8 cellular contexts compared by ENCODE assay signal in the genomic region with DNA sequence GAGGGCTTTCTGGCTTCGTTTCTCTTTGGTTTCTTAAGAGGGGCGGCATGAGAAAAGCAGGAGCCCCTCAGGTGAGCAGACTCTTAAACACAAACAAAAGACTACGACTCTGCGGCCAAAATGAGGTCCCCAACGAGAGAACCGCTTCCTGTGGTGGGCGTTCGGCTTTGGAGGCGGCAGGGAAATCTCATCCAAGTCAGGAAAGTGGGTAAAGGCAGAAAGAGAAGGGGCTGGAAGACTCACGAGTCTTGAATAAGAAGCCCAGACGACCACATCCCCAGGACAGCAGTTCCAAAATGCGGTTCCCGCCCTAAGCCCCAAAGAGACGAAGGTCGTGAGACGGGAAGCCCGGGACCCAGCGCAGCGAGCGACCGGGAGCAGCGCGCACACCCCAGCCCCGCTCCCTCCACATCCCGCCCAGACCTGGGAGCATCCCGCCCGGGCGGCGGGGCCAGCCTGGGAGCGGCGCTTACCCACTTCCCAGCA. TPM values are rescaled to one million over a fixed set of nuclear protein-coding genes. Genes with fewer than 3 reads are reported as not detected.
DNase-seq lines count a peak whose midpoint lies in the region; ATAC-seq, FAIRE-seq and TF ChIP-seq lines count a peak whose summit lies in the region.

No MANE protein-coding gene starts in this region.

- POLR2A ChIA-PET in endothelial cell of umbilical vein (lab: Charles Lee) = interaction anchor here (0.5 to 3.7 kb wide), 8 partner anchors 15 to 790 kb away, joined by 3 to 42 read pairs (median 4); a partner anchor contains a TSS

- intact Hi-C loops in endothelial cell of umbilical vein (cut with micrococcal nuclease) (loop anchor here (1.0 to 10.0 kb wide), 6 partner anchors 95 to 790 kb away; a partner anchor contains a TSS), aorta (cut with DNase I) (loop anchor here (1.0 to 5.0 kb wide), 4 partner anchors 55 to 112 kb away; a partner anchor contains a TSS)

- peak overlapping the region; percentile 90 for H3K27ac ChIP-seq in endothelial cell of umbilical vein (ENCODE audit: insufficient read depth, low read depth, low read length)
- H3K27ac ChIP-seq in aorta (ENCODE audit: low read depth in 1 of 2, low read length in 2 of 2) = peak overlapping the region; percentile 87 to 91

- H3K4me1 ChIP-seq in endothelial cell of umbilical vein (ENCODE audit: control insufficient read depth, extremely low read depth, insufficient read depth, low read length) = peaks cover 16% of the 10 kb centered on the region
- H3K4me1 ChIP-seq in neuron (ENCODE audit: insufficient read depth, low read length) = peaks cover 9% of the 10 kb centered on the region
- no peaks in the 10 kb centered on the region for H3K4me1 ChIP-seq in aorta (ENCODE audit: control insufficient read depth in 1 of 2, insufficient read depth in 2 of 2, low read length in 2 of 2)

- H3K4me2 ChIP-seq in endothelial cell of umbilical vein (ENCODE audit: insufficient read depth, low read length) = peak overlapping the region; percentile 90

- H3K27me3 Mint-ChIP-seq in HFFc6 (ENCODE audit: insufficient read depth) = peaks cover 5% of the 10 kb centered on the region
- H3K27me3 Mint-ChIP-seq in T-helper 2 cell treated with Interferon-gamma antibody and Interleukin-4, amounts not matched to agents 5 μg/mL and 100 μg/mL, for 36 hours (ENCODE audit: low read depth) = no peaks in the 10 kb centered on the region

- dilution Hi-C loops in endothelial cell of umbilical vein (cut with MboI; ENCODE audit: extremely low pct_ligation_motif_present, low sequenced_read_pairs) = no loop called here

- no peak for TF ChIP-seq CTCF in GM06990 (IDR thresholded peaks at IDR 0.05; ENCODE audit: insufficient read depth, low read length, poor library complexity, severe bottlenecking)
- TF ChIP-seq CTCF in HFFc6 (IDR thresholded peaks at IDR 0.05) = no peak
- no peak for TF ChIP-seq CTCF in endothelial cell of umbilical vein (IDR thresholded peaks at IDR 0.05; ENCODE audit: extremely low read depth in 1 of 2, insufficient read depth in 1 of 2, low read depth in 1 of 2, low read length in 2 of 2)

- ATAC-seq in aorta (ENCODE audit: low FRiP score) = no peak
- no peak for ATAC-seq in HG02970 (IDR thresholded peaks at IDR 0.05; ENCODE audit: low FRiP score, unreplicated experiment)

- peak overlapping the region; percentile 92 for H3K27ac Mint-ChIP-seq in HFFc6
- H3K27ac Mint-ChIP-seq in T-helper 2 cell treated with Interferon-gamma antibody and Interleukin-4, amounts not matched to agents 5 μg/mL and 100 μg/mL, for 36 hours = peak overlapping the region; percentile 76

- peaks cover 48% of the 10 kb centered on the region for H3K79me2 ChIP-seq in endothelial cell of umbilical vein (ENCODE audit: control insufficient read depth, insufficient read depth, low read length)

- peaks cover 19% of the 10 kb centered on the region for H3K9me3 Mint-ChIP-seq in HFFc6
- H3K9me3 Mint-ChIP-seq in T-helper 2 cell treated with Interferon-gamma antibody and Interleukin-4, amounts not matched to agents 5 μg/mL and 100 μg/mL, for 36 hours = peaks cover 18% of the 10 kb centered on the region

- TSS peak; percentile 65 for BruUV-seq in endothelial cell of umbilical vein (replicated peaks; lab: Mats Ljungman, UMichigan)

- no peaks in the 10 kb centered on the region; the same call in none of the 2 replicates for H3K36me3 ChIP-seq in GM06990 (ENCODE audit: control insufficient read depth, insufficient read depth, low read length)
- H3K36me3 ChIP-seq in endothelial cell of umbilical vein (ENCODE audit: control insufficient read depth in 2 of 2, extremely low read depth in 1 of 2, insufficient read depth in 2 of 2, low read length in 2 of 2) = no peaks in the 10 kb centered on the region
- peaks cover under 1% of the 10 kb centered on the region for H3K36me3 ChIP-seq in neuron (ENCODE audit: insufficient read depth, low read length)
- H3K36me3 ChIP-seq in aorta (ENCODE audit: control insufficient read depth in 1 of 2, insufficient read depth in 2 of 2, low read length in 1 of 2) = no peaks in the 10 kb centered on the region

- H2AFZ ChIP-seq in endothelial cell of umbilical vein (ENCODE audit: low read depth, low read length) (peak overlapping the region; percentile 64), neuron (ENCODE audit: low read depth, low read length) (peak overlapping the region; percentile 94)

- CTCF ChIA-PET in endothelial cell of umbilical vein (lab: Charles Lee) = interaction anchor here (0.7 to 2.3 kb wide), 9 partner anchors 21 to 171 kb away, joined by 3 to 11 read pairs (median 4); a partner anchor contains a TSS

- no peak for FAIRE-seq in endothelial cell of umbilical vein (lab: Jason Lieb, UNC)

- H3K36me3 Mint-ChIP-seq in HFFc6 (ENCODE audit: low read depth) = peaks cover 42% of the 10 kb centered on the region
- H3K36me3 Mint-ChIP-seq in T-helper 2 cell treated with Interferon-gamma antibody and Interleukin-4, amounts not matched to agents 5 μg/mL and 100 μg/mL, for 36 hours (ENCODE audit: low read depth) = peaks cover 19% of the 10 kb centered on the region

- peak overlapping the region; percentile 94 for H3K4me3 Mint-ChIP-seq in HFFc6
- H3K4me3 Mint-ChIP-seq in T-helper 2 cell treated with Interferon-gamma antibody and Interleukin-4, amounts not matched to agents 5 μg/mL and 100 μg/mL, for 36 hours = peak overlapping the region; percentile 97

- no peaks in the 10 kb centered on the region for H3K9me1 ChIP-seq in endothelial cell of umbilical vein (replicated peaks; ENCODE audit: control insufficient read depth, extremely low read depth, insufficient read depth, low read length)

- 0 to 1% methylated on average over 31 of the region's 31 CpGs for WGBS in aorta, 2 donors

- H3K9ac ChIP-seq in endothelial cell of umbilical vein (replicated peaks; ENCODE audit: extremely low read depth, insufficient read depth, low read length) = peak overlapping the region; percentile 73

- H3K4me3 ChIP-seq in GM06990 (replicated peaks; ENCODE audit: low read depth, low read length) (peak overlapping the region; percentile 99), endothelial cell of umbilical vein (replicated peaks in 1 of 3; ENCODE audit: insufficient read depth in 1 of 3, low read depth in 1 of 3, low read length in 3 of 3) (peak overlapping the region; percentile 50 to 92 (median 60)), neuron (ENCODE audit: low read length) (peak overlapping the region; percentile 73), aorta (ENCODE audit: low read length in 2 of 2) (peak overlapping the region; percentile 56 to 92)

- no peaks in the 10 kb centered on the region for H3K9me3 ChIP-seq in endothelial cell of umbilical vein (replicated peaks; ENCODE audit: control insufficient read depth, insufficient read depth, low read length)
- peaks cover 7% of the 10 kb centered on the region for H3K9me3 ChIP-seq in neuron (ENCODE audit: low read length)
- H3K9me3 ChIP-seq in aorta (ENCODE audit: control insufficient read depth, low read length) = no peaks in the 10 kb centered on the region

- H3K27me3 ChIP-seq in GM06990 (replicated peaks; ENCODE audit: control insufficient read depth, insufficient read depth, low read length) = no peaks in the 10 kb centered on the region
- no peaks in the 10 kb centered on the region for H3K27me3 ChIP-seq in endothelial cell of umbilical vein (ENCODE audit: control insufficient read depth in 2 of 2, insufficient read depth in 2 of 2, low read length in 2 of 2)
- H3K27me3 ChIP-seq in neuron (ENCODE audit: insufficient read depth, low read length) = no peaks in the 10 kb centered on the region
- no peaks in the 10 kb centered on the region for H3K27me3 ChIP-seq in aorta (ENCODE audit: control insufficient read depth in 1 of 2, insufficient read depth in 2 of 2, low read length in 1 of 2)

- H3K4me1 Mint-ChIP-seq in HFFc6 (ENCODE audit: low read depth) = peaks cover 42% of the 10 kb centered on the region
- H3K4me1 Mint-ChIP-seq in T-helper 2 cell treated with Interferon-gamma antibody and Interleukin-4, amounts not matched to agents 5 μg/mL and 100 μg/mL, for 36 hours (ENCODE audit: low read depth) = peaks cover 14% of the 10 kb centered on the region

- no peak for TF ChIP-seq POLR2A in endothelial cell of umbilical vein (IDR thresholded peaks at IDR 0.05; ENCODE audit: low read depth, low read length)

- DNase-seq in GM06990 (ENCODE audit: extremely low read depth, insufficient read length) (no peak), HFFc6 (no peak), endothelial cell of umbilical vein (ENCODE audit: low read depth, low spot score) (no peak), aorta (no peak), NCI-H2107 (lab: John Stamatoyannopoulos, UW) (no peak)
- peak; percentile 44 for DNase-seq in T-helper 2 cell treated with Interferon-gamma antibody and Interleukin-4, amounts not matched to agents 5 μg/mL and 100 μg/mL, for 36 hours (ENCODE audit: low spot score)

- H4K20me1 ChIP-seq in endothelial cell of umbilical vein (replicated peaks; ENCODE audit: control insufficient read depth, extremely low read depth, insufficient read depth, low read length) = no peaks in the 10 kb centered on the region

TF ChIP-seq in endothelial cell of umbilical vein, 7 proteins besides CTCF, POLR2A, EP300 and RAD21 (continues in another document):
- TF ChIP-seq, protein P1, sequence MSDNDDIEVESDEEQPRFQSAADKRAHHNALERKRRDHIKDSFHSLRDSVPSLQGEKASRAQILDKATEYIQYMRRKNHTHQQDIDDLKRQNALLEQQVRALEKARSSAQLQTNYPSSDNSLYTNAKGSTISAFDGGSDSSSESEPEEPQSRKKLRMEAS (IDR thresholded peaks at IDR 0.05; ENCODE audit: insufficient read depth, insufficient read length) = no peak
- TF ChIP-seq EZH2 (IDR thresholded peaks at IDR 0.05; ENCODE audit: borderline replicate concordance, low read depth, low read length, severe bottlenecking) (no peak), POLR2AphosphoS5 (IDR thresholded peaks at IDR 0.05; ENCODE audit: insufficient read depth, low read depth, low read length) (no peak), MYC (IDR thresholded peaks at IDR 0.05; ENCODE audit: low read depth, low read length) (no peak), GATA2 (IDR thresholded peaks at IDR 0.05; ENCODE audit: insufficient read depth, insufficient read length, low read depth, low read length) (no peak), FOS (IDR thresholded peaks at IDR 0.05; ENCODE audit: borderline replicate concordance, insufficient read depth, low read length) (no peak)

RNA-seq across cellular contexts. Expression of a gene that starts 0.4 kb away (rescaled TPM):
- total RNA-seq in HFFc6 (2021; fragmentation: NEBNext Ultra II Directional; extraction: Animal tissue kit (Norgen Biotek cat#: 25700)) = 100 to 1,000 TPM in 5 of 6 experiments, 10 to 100 TPM in 1; 97.1 to 169 (median 158) TPM
- total RNA-seq in endothelial cell of umbilical vein (62.1 and 69.7 TPM in 2 replicates), aorta (100 to 1,000 TPM in 1 of 2 donors, 10 to 100 TPM in 1; 83.3 to 116 TPM)
- polyA plus RNA-seq in endothelial cell of umbilical vein (25.5 and 41.3 TPM in 2 replicates), aorta (10 to 100 TPM; 16.8 to 25.2 TPM)
- 34.9 and 41.2 TPM in 2 replicates for polyA plus RNA-seq in endothelial cell of umbilical vein (2011; cell fraction: cytosol; rRNA removed)
- polyA plus RNA-seq in endothelial cell of umbilical vein (2011; cell fraction: nucleus; rRNA removed) = 16.0 and 27.0 TPM in 2 replicates
- 40.6 and 49.8 TPM in 2 replicates for polyA plus RNA-seq in endothelial cell of umbilical vein (2012)
- polyA minus RNA-seq in endothelial cell of umbilical vein = 21.6 and 26.2 TPM in 2 replicates
- polyA minus RNA-seq in endothelial cell of umbilical vein (2011; cell fraction: cytosol; rRNA and poly(A)+ RNA removed) = 35.3 TPM
- 11.0 and 11.6 TPM in 2 replicates for polyA minus RNA-seq in endothelial cell of umbilical vein (2011; cell fraction: nucleus; rRNA and poly(A)+ RNA removed)
